In the genomic region with DNA sequence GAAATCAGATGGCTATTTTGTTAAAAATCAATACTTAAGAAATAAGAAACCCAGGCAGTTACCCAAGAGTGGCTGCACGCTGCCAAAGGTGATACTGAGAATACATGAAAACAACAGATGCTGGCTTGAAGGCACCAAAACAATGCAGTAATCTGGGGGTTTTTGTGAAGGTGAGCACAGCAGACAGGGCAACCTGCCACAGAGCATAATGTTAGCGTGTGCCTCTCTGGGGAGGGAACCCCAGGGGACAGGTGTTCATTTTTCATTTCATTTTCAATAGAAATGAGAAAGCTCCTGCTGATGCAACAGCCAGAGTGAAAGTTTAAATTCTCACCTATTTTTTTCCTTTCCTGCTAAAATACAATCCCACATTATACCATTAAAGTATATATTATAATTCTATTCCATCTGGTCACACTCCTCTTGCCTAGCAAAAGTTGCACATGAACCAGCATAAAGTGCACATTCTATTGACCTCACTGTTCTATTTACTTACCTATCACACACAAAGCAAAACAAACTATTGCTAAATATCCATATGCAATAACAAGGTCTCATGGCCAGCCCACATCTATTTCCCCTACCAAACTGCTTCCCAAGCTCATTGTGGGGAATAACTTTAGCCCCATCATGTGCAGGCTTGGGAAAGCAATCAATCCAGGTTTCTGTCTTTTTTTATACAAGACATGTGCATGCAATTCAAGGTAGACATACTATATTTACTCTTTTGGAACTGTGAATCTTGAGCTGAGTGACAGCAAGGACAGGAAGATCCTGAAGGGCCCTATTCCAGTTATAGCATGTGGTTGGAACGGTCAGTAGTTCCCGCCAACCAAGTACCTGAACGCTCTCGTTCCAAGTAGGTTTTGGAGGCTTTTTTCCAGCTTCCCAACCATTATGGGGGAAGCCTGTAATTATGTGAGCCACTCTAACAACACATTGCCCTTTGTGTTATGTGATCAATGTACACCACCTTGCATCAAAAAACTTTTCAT, we compare ENCODE assay signal across 10 cellular contexts.
DNase-seq lines count a peak whose midpoint lies in the region; ATAC-seq, FAIRE-seq and TF ChIP-seq lines count a peak whose summit lies in the region.
"Had no signal": no experiment of that assay in that cellular context is flagged by ENCODE, and none has a peak within 500 bp of the region (broad histone marks: within the 10 kb centered on the region; RNA-seq: fewer than 3 reads in every experiment).

No MANE protein-coding gene starts in this region.

- WGBS in A549 (ENCODE audit: missing lambda C conversion rate), result 82% methylated on average over 6 of the region's 6 CpGs

- POLR2A ChIA-PET in A549 (lab: Yijun Ruan, JAX), result no interaction called here

- CTCF ChIA-PET in A549 (lab: Yijun Ruan, JAX), result no interaction called here

- H3K36me3 ChIP-seq in left lung, result no peaks in the 10 kb centered on the region

- H3K4me2 ChIP-seq in A549, result peak overlapping the region; percentile 45

- DNase-seq in A549 (ENCODE audit: low read depth in 1 of 2, low spot score in 1 of 2) (no peak), NCI-H2171 treated with DMSO at 0.1 percent for 48 hours (lab: John Stamatoyannopoulos, UW) (peak; percentile 99), KBM-7 (no peak), kidney tubule cell (ENCODE audit: low spot score) (no peak), A172 (ENCODE audit: low spot score) (no peak), left lung (no peak)
- DNase-seq: stimulated activated CD4-positive, alpha-beta T cell treated with anti-CD3 and anti-CD28 coated beads, Interleukin-4, amount 100 ng/mL, for 4 hours had no signal

- TF ChIP-seq EP300 in A549 (IDR thresholded peaks at IDR 0.05), result no peak

- TF ChIP-seq POLR2A in A549 (IDR thresholded peaks at IDR 0.05; ENCODE audit: low read length), result no peak

- TF ChIP-seq RAD21 in A549 (conservative IDR thresholded peaks at IDR 0.05 in 1 of 2, IDR thresholded peaks at IDR 0.05 in 1 of 2), result no peak

- FAIRE-seq in A549 (lab: Jason Lieb, UNC), result no peak
- FAIRE-seq: K562 had no signal

- H3K9me3 ChIP-seq in A549, result no peaks in the 10 kb centered on the region
- no peaks in the 10 kb centered on the region for H3K9me3 ChIP-seq in left lung

- intact Hi-C loops in left lung (cut with DNase I), result no loop called here

- H3K4me1 ChIP-seq in A549 (peaks cover 21% of the 10 kb centered on the region), left lung (peaks cover 0 to 11% of the 10 kb centered on the region in 2 donors)

- in situ Hi-C loops in KBM-7 (cut with MboI; ENCODE audit: low pct_unique_long_range_greater_than_20kb, low sequenced_read_pairs), result no loop called here

- TF ChIP-seq CTCF in A549 (IDR thresholded peaks at IDR 0.05) (no peak), left lung (IDR thresholded peaks at IDR 0.05) (no peak)

- no peaks in the 10 kb centered on the region for H3K27me3 ChIP-seq in left lung

- no peak overlapping the region for H3K4me3 ChIP-seq in A549
- no peak overlapping the region for H3K4me3 ChIP-seq in left lung
- H3K4me3 ChIP-seq: K562 had no signal

- H3K27ac ChIP-seq in A549 (0 out of 6 replicates have a peak overlapping the region, but pooled peaks of 1 of the 2 experiments have one; percentile 30), left lung (no peak overlapping the region)

- ATAC-seq in A549 (peak in 1 of 2 experiments; percentile 47; a peak in 2 of 6 replicates), GM18870 (IDR thresholded peaks at IDR 0.05; ENCODE audit: unreplicated experiment) (peak; percentile 66), HG02840 (IDR thresholded peaks at IDR 0.05; ENCODE audit: low FRiP score, unreplicated experiment) (peak; percentile 78), left lung (no peak)
- ATAC-seq: K562 had no signal

TF ChIP-seq in A549, 52 proteins besides CTCF, POLR2A, EP300 and RAD21:
- TF ChIP-seq CEBPB (IDR thresholded peaks at IDR 0.05), result peak in 1 of 2 experiments; percentile 36; a peak in 1 of 4 replicates
- no peak for TF ChIP-seq RNF2 (IDR thresholded peaks at IDR 0.05; ENCODE audit: borderline replicate concordance, low read depth)
